19 cellular contexts compared by ENCODE assay signal in the genomic region with DNA sequence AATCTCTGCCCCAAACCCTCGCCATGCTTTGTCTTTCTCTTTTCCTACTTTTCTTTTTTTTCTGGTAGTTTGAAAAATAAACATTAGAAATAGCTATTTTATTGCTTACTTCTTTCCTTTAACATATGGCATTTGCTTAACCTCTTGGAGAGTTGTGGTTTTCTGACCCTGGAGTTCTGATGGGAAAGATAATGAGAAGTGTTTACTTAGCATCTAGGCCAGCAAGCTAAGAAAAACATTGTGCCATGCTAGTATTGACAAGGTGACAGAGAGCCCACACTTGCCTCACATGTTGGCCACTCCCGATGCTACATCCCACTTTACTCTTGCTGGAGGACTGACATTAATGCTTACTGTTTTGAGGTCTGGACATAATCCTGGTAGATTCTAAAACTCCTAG.
A peak's percentile ranks its signal among the peaks of the same experiment; 100 is the strongest.
DNase-seq lines count a peak whose midpoint lies in the region; ATAC-seq and TF ChIP-seq lines count a peak whose summit lies in the region.
"Had no signal": no experiment of that assay in that cellular context is flagged by ENCODE, and none has a peak within 500 bp of the region (broad histone marks: within the 10 kb centered on the region; RNA-seq: fewer than 3 reads in every experiment).

No MANE protein-coding gene starts in this region.

- DNase-seq in NCI-H748 (lab: John Stamatoyannopoulos, UW; ENCODE audit: unreplicated experiment) (peak; percentile 32), NCI-H748 treated with DMSO at 0.1 percent for 48 hours (lab: John Stamatoyannopoulos, UW) (no peak), NCI-H345 treated with DMSO at 0.1 percent for 48 hours (lab: John Stamatoyannopoulos, UW; ENCODE audit: unreplicated experiment) (peak; percentile 36), fibroblast of lung (ENCODE audit: low read depth in 2 of 2) (peak; percentile 3 to 62), NOMO-1 (lab: John Stamatoyannopoulos, UW; ENCODE audit: unreplicated experiment in 2 of 2) (no peak), substantia nigra (lab: John Stamatoyannopoulos, UW) (no peak)
- DNase-seq in naive thymus-derived CD8-positive, alpha-beta T cell: no peak
- no peak for DNase-seq in activated CD4-positive, alpha-beta T cell treated with anti-CD3 and anti-CD28 coated beads for 4 hours
- DNase-seq: C1 segment of cervical spinal cord; cerebellar nuclear complex; HFFc6; hippocampal formation; NCI-H2081; Right ventricle myocardium superior; stimulated activated CD4-positive, alpha-beta T cell treated with anti-CD3 and anti-CD28 coated beads, Interleukin-15, amount 100 ng/mL, for 24 hours; stimulated activated naive CD4-positive, alpha-beta T cell had no signal

- no peak for ATAC-seq in naive thymus-derived CD8-positive, alpha-beta T cell

- no peaks in the 10 kb centered on the region for H3K4me1 Mint-ChIP-seq in naive thymus-derived CD8-positive, alpha-beta T cell
- H3K4me1 Mint-ChIP-seq: mesothelial cell of epicardium had no signal

- no peaks in the 10 kb centered on the region for H3K79me2 ChIP-seq in fibroblast of lung (ENCODE audit: control insufficient read depth, insufficient read depth, low read length)

- H3K4me3 ChIP-seq in fibroblast of lung (replicated peaks in 1 of 4; ENCODE audit: control extremely low read depth in 1 of 4, insufficient read depth in 1 of 4, low read depth in 3 of 4, low read length in 4 of 4): no peak overlapping the region

- no peak overlapping the region for H3K4me3 Mint-ChIP-seq in naive thymus-derived CD8-positive, alpha-beta T cell
- H3K4me3 Mint-ChIP-seq: HFFc6; mesothelial cell of epicardium; T-helper 1 cell treated with Interleukin-12 subunit alpha and Interleukin-12 subunit beta and Interleukin-4 antibody, amounts not matched to agents 30 μg/mL and 1 μg/mL, for 36 hours; type B pancreatic cell had no signal

- H3K36me3 ChIP-seq in fibroblast of lung (ENCODE audit: control insufficient read depth, insufficient read depth, low read length): no peaks in the 10 kb centered on the region

- H4K20me1 ChIP-seq in fibroblast of lung (ENCODE audit: control insufficient read depth, extremely low read depth, insufficient read depth, low read length): no peaks in the 10 kb centered on the region

- H3K27me3 Mint-ChIP-seq in naive thymus-derived CD8-positive, alpha-beta T cell: no peaks in the 10 kb centered on the region
- H3K27me3 Mint-ChIP-seq: type B pancreatic cell had no signal

- no peaks in the 10 kb centered on the region for H3K4me1 ChIP-seq in fibroblast of lung (ENCODE audit: control insufficient read depth, extremely low read depth, insufficient read depth, low read length)

- no peaks in the 10 kb centered on the region for H3K9me3 ChIP-seq in fibroblast of lung (ENCODE audit: control insufficient read depth, insufficient read depth, low read depth, low read length)

- H3K9ac ChIP-seq in fibroblast of lung (ENCODE audit: insufficient read depth, low read length): no peak overlapping the region

- no peaks in the 10 kb centered on the region for H3K27me3 ChIP-seq in fibroblast of lung (ENCODE audit: control insufficient read depth, insufficient read depth, low read length)

- no peak overlapping the region for H3K27ac Mint-ChIP-seq in naive thymus-derived CD8-positive, alpha-beta T cell
- H3K27ac Mint-ChIP-seq: HFFc6; mesothelial cell of epicardium; T-helper 1 cell treated with Interleukin-12 subunit alpha and Interleukin-12 subunit beta and Interleukin-4 antibody, amounts not matched to agents 30 μg/mL and 1 μg/mL, for 36 hours; type B pancreatic cell had no signal

- H3K27ac ChIP-seq in fibroblast of lung (ENCODE audit: insufficient read depth, low read length) (no peak overlapping the region), substantia nigra (ENCODE audit: low read depth, low read length, poor library complexity, severe bottlenecking) (no peak overlapping the region)

- H3K36me3 Mint-ChIP-seq in naive thymus-derived CD8-positive, alpha-beta T cell: no peaks in the 10 kb centered on the region
- H3K36me3 Mint-ChIP-seq: type B pancreatic cell had no signal

- peaks cover 0 to 11% (median 1%) of the 10 kb centered on the region in 9 donors for H3K9me3 Mint-ChIP-seq in naive thymus-derived CD8-positive, alpha-beta T cell
- H3K9me3 Mint-ChIP-seq: HFFc6; mesothelial cell of epicardium; T-helper 1 cell treated with Interleukin-12 subunit alpha and Interleukin-12 subunit beta and Interleukin-4 antibody, amounts not matched to agents 30 μg/mL and 1 μg/mL, for 36 hours had no signal

- no peak overlapping the region for H2AFZ ChIP-seq in fibroblast of lung (ENCODE audit: low read length)

- TF ChIP-seq CTCF in fibroblast of lung (conservative IDR thresholded peaks at IDR 0.05 in 1 of 2, IDR thresholded peaks at IDR 0.05 in 1 of 2; ENCODE audit: low read depth in 1 of 2, low read length in 2 of 2): no peak

- POLR2A ChIA-PET in naive thymus-derived CD8-positive, alpha-beta T cell (lab: Charles Lee): no interaction called here

- H3K4me2 ChIP-seq in fibroblast of lung (ENCODE audit: extremely low read depth, insufficient read depth, low read length): no peak overlapping the region

Comparison
In these comparisons a context has a peak if more than half of its experiments do, and no peak if none do; other contexts are left out.
1. DNase-seq: peak in NCI-H748 (single experiment), NCI-H345 treated with DMSO at 0.1 percent for 48 hours (single experiment) and fibroblast of lung (2 of 2); none in NCI-H748 treated with DMSO at 0.1 percent for 48 hours (single experiment), NOMO-1 (0 of 2), naive thymus-derived CD8-positive, alpha-beta T cell (0 of 10), substantia nigra (0 of 49) and activated CD4-positive, alpha-beta T cell treated with anti-CD3 and anti-CD28 coated beads for 4 hours (0 of 2).